Comparison of ENCODE assay signal across 8 cellular contexts in the genomic region with DNA sequence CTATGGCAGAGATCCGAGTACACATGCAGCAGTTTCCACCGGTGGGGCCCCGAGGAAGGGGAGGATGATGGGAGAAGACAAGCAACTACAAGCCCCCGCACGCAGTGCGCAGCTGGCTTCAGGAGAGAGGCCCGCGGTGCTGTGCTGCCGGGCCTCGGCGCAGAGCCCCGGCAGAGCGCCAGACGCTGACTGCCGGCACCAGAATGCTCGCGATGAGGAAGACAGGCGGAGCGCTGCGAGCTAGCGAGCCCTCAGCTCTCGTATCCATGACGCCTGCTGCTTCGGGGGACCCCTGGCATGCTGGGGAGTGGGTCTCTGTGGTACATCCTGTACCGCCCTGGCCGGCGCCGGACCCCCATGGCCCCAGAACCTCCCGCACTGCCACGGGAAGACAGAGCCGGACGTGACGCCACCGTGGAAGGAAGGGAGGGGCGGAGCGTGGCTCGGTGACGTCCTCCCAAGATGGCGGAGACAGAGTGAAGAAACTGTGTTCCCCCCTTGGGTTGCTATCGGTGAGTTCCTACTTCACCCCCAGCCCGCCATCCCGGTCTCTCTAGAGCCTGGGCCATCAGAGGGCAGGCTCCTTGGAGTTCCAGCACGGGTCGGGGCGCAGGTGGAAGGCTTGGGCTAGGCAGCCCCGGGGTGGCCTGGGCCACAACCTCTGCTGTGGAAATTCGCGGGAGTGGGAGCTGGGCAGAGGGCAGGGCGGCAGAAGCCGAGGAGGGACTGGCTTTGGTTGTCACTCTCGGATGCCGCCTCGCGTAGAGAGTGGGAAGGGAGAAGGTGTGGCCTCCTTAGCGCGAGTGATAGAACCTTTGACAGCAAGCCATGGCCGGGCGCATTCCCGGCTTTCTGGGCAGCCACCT. TPM values are rescaled to one million over a fixed set of nuclear protein-coding genes. Genes with fewer than 3 reads are reported as not detected.
DNase-seq lines count a peak whose midpoint lies in the region; ATAC-seq, FAIRE-seq and TF ChIP-seq lines count a peak whose summit lies in the region.

A gene (plus strand): TSS at position 446 of the 866 bp plus-strand sequence. CDS start 900 bp downstream, outside the sequence.

- intact Hi-C loops in T-helper 1 cell treated with Interleukin-12 subunit alpha and Interleukin-12 subunit beta and Interleukin-4 antibody, amounts not matched to agents 30 ng/mL and 1 ng/mL, for 36 hours (cut with micrococcal nuclease) = loop anchor here (1.0 to 5.0 kb wide), 9 partner anchors 8 to 1689 kb away; a partner anchor contains a TSS
- intact Hi-C loops in uterus (cut with DNase I; ENCODE audit: low total_unique reads) = no loop called here

- FAIRE-seq in GM12891 (lab: Jason Lieb, UNC) = peak; percentile 100

- H3K4me3 ChIP-seq in right atrium auricular region = peak within 1 kb of the TSS; percentile 75 to 97
- H3K4me3 ChIP-seq in uterus = peak within 1 kb of the TSS; percentile 75 to 86

- H3K36me3 ChIP-seq in right atrium auricular region (peaks cover 31% of the 10 kb centered on the region), uterus (no peaks in the 10 kb centered on the region)

- H3K4me1 ChIP-seq in right atrium auricular region (peaks cover 0 to 17% of the 10 kb centered on the region in 2 donors), uterus (peaks cover 6 to 13% of the 10 kb centered on the region in 2 donors)

- TF ChIP-seq CTCF in right atrium auricular region (IDR thresholded peaks at IDR 0.05) (no peak), uterus (IDR thresholded peaks at IDR 0.05) (peak in 1 of 4 experiments; percentile 2)

- DNase-seq in GM12891 (ENCODE audit: insufficient read length, low spot score) (peak; percentile 52), NCI-H1436 treated with DMSO at 0.1 percent for 48 hours (lab: John Stamatoyannopoulos, UW) (peak; percentile 73), amniotic stem cell (lab: John Stamatoyannopoulos, UW) (peak; percentile 73), right atrium auricular region (ENCODE audit: low spot score) (peak; percentile 91), pulmonary artery endothelial cell (ENCODE audit: low read depth, low spot score) (peak; percentile 77), uterus (peak; percentile 91 to 92)

- H3K27ac ChIP-seq in right atrium auricular region = peak within 1 kb of the TSS; percentile 98 to 99
- peak within 1 kb of the TSS; percentile 98 for H3K27ac ChIP-seq in uterus

- peak; percentile 96 for TF ChIP-seq POLR2A in GM12891 (IDR thresholded peaks at IDR 0.05; ENCODE audit: low read depth, low read length)
- peak; percentile 98 to 100 for TF ChIP-seq POLR2A in uterus (IDR thresholded peaks at IDR 0.05)

- no peaks in the 10 kb centered on the region for H3K9me3 ChIP-seq in right atrium auricular region
- H3K9me3 ChIP-seq in uterus = no peaks in the 10 kb centered on the region

- H3K27me3 ChIP-seq in right atrium auricular region = no peaks in the 10 kb centered on the region
- H3K27me3 ChIP-seq in uterus = no peaks in the 10 kb centered on the region

- ATAC-seq in HG02798 (IDR thresholded peaks at IDR 0.05; ENCODE audit: poor library complexity, unreplicated experiment) = peak; percentile 83

TF ChIP-seq in GM12891, 5 proteins besides CTCF, POLR2A, EP300 and RAD21:
- TF ChIP-seq POU2F2 (IDR thresholded peaks at IDR 0.05; ENCODE audit: low read depth, low read length) = no peak; the same call in 1 of the 2 replicates
- no peak for TF ChIP-seq PAX5 (IDR thresholded peaks at IDR 0.05; ENCODE audit: insufficient read depth, low read length, severe bottlenecking)
- TF ChIP-seq SPI1 (IDR thresholded peaks at IDR 0.05; ENCODE audit: low read depth, low read length) = peak; percentile 43; the same call in 1 of the 2 replicates
- peak; percentile 43 for TF ChIP-seq TAF1 (IDR thresholded peaks at IDR 0.05; ENCODE audit: low read depth, low read length)
- TF ChIP-seq POLR2AphosphoS5 (IDR thresholded peaks at IDR 0.05; ENCODE audit: low read depth, low read length) = peak; percentile 96

RNA-seq across cellular contexts. Expression of the gene that starts here (rescaled TPM):
- polyA plus RNA-seq in GM12891 (2012; ENCODE audit: low read depth, missing spikeins) = 10.3 TPM
- total RNA-seq in T-helper 1 cell treated with Interleukin-12 subunit alpha and Interleukin-12 subunit beta and Interleukin-4 antibody, amounts not matched to agents 30 ng/mL and 1 ng/mL, for 36 hours = 15.1 and 17.7 TPM in 2 replicates
- total RNA-seq in right atrium auricular region = 10 to 100 TPM; 10.2 to 11.2 TPM
- 20.2 and 23.5 TPM in 2 replicates for total RNA-seq in pulmonary artery endothelial cell
- 10 to 100 TPM; 17.2 to 55.9 (median 23.0) TPM for total RNA-seq in uterus

Comparison
In these comparisons a context has a peak if more than half of its experiments do, and no peak if none do; other contexts are left out.
1. Peak in every context shown above with its lines: DNase-seq, ATAC-seq, H3K4me3 ChIP-seq and H3K27ac ChIP-seq.